Comparison of ENCODE assay signal across 1 cellular context in the genomic region with DNA sequence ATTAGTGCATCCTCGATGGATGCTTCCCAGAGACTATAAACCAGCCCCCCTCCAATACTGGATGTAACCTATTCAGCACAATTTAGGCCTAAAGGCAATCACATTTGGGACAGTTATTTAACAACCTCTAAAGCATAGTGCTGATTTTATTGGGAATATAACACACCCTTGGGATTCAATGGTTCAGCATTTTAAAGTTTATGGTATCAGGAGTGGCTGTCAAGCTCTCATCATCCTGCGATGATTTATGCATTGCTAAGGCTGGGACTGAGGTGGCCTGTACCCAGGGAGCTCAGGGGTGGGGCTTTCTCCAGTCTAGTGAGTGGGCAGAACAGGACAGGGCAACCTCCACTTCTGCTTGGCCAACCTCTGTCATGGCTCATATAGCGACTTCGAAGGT.
TF ChIP-seq lines count a peak whose summit lies in the region.

No MANE protein-coding gene starts in this region.

TF ChIP-seq in HEK293, 187 proteins besides CTCF, POLR2A, EP300 and RAD21 (continued from another document):
- TF ChIP-seq, protein P1, sequence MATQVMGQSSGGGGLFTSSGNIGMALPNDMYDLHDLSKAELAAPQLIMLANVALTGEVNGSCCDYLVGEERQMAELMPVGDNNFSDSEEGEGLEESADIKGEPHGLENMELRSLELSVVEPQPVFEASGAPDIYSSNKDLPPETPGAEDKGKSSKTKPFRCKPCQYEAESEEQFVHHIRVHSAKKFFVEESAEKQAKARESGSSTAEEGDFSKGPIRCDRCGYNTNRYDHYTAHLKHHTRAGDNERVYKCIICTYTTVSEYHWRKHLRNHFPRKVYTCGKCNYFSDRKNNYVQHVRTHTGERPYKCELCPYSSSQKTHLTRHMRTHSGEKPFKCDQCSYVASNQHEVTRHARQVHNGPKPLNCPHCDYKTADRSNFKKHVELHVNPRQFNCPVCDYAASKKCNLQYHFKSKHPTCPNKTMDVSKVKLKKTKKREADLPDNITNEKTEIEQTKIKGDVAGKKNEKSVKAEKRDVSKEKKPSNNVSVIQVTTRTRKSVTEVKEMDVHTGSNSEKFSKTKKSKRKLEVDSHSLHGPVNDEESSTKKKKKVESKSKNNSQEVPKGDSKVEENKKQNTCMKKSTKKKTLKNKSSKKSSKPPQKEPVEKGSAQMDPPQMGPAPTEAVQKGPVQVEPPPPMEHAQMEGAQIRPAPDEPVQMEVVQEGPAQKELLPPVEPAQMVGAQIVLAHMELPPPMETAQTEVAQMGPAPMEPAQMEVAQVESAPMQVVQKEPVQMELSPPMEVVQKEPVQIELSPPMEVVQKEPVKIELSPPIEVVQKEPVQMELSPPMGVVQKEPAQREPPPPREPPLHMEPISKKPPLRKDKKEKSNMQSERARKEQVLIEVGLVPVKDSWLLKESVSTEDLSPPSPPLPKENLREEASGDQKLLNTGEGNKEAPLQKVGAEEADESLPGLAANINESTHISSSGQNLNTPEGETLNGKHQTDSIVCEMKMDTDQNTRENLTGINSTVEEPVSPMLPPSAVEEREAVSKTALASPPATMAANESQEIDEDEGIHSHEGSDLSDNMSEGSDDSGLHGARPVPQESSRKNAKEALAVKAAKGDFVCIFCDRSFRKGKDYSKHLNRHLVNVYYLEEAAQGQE (tag by site-specific recombination; IDR thresholded peaks at IDR 0.05): no peak
